1 cellular context compared by ENCODE assay signal in genomic region chr17:61221597-61222471, GRCh38.
TF ChIP-seq lines count a peak whose summit lies in the region.

No MANE protein-coding gene starts in this region.

TF ChIP-seq in IMR-90, 13 proteins besides CTCF, POLR2A, EP300 and RAD21:
- TF ChIP-seq CEBPB (IDR thresholded peaks at IDR 0.05; ENCODE audit: low read depth, low read length) (no peak), MXI1 (IDR thresholded peaks at IDR 0.05; ENCODE audit: borderline replicate concordance, low read depth, low read length) (no peak), NFE2L2 (IDR thresholded peaks at IDR 0.05; ENCODE audit: low read depth, low read length) (no peak), SMC3 (IDR thresholded peaks at IDR 0.05; ENCODE audit: low read depth, low read length) (no peak), FOS (IDR thresholded peaks at IDR 0.05; ENCODE audit: low read depth, low read length) (no peak), CHD1 (IDR thresholded peaks at IDR 0.05; ENCODE audit: low read depth, low read length) (no peak), USF2 (IDR thresholded peaks at IDR 0.05; ENCODE audit: low read depth, low read length) (no peak), RFX5 (IDR thresholded peaks at IDR 0.05; ENCODE audit: low read depth, low read length) (no peak), MAFK (IDR thresholded peaks at IDR 0.05; ENCODE audit: low read depth, low read length) (no peak), BHLHE40 (IDR thresholded peaks at IDR 0.05; ENCODE audit: low read depth, low read length) (no peak), MAZ (IDR thresholded peaks at IDR 0.05; ENCODE audit: borderline replicate concordance, low read depth, low read length) (no peak), ELK1 (IDR thresholded peaks at IDR 0.05; ENCODE audit: borderline replicate concordance, low read depth, low read length) (no peak), RCOR1 (IDR thresholded peaks at IDR 0.05; ENCODE audit: insufficient replicate concordance, low read length) (no peak)
